In genomic region chr3:43753743-43754142, GRCh38 we compare ENCODE assay signal across 14 cellular contexts.
A peak's percentile ranks its signal among the peaks of the same experiment; 100 is the strongest.
DNase-seq lines count a peak whose midpoint lies in the region; ATAC-seq and TF ChIP-seq lines count a peak whose summit lies in the region.
"Had no signal": no experiment of that assay in that cellular context is flagged by ENCODE, and none has a peak within 500 bp of the region (broad histone marks: within the 10 kb centered on the region; RNA-seq: fewer than 3 reads in every experiment).

No MANE protein-coding gene starts in this region.

- DNase-seq in A172 (ENCODE audit: low spot score) = peak; percentile 74
- DNase-seq in SW480 (ENCODE audit: low spot score) = peak; percentile 40
- peak; percentile 73 to 80 for DNase-seq in foreskin fibroblast
- no peak for DNase-seq in NCI-H82 treated with DMSO at 0.1 percent for 48 hours (lab: John Stamatoyannopoulos, UW; ENCODE audit: unreplicated experiment)
- no peak for DNase-seq in HuH-7.5 (ENCODE audit: low spot score)
- DNase-seq in UCSD-AML1 (lab: John Stamatoyannopoulos, UW; ENCODE audit: unreplicated experiment) = no peak
- DNase-seq: amygdala, NCI-H1417, NCI-H446, T-helper 2 cell had no signal

- ATAC-seq in HG03175 (IDR thresholded peaks at IDR 0.05; ENCODE audit: unreplicated experiment) = no peak
- ATAC-seq: K562 had no signal

- CTCF ChIA-PET in HEK293 (lab: Yijun Ruan, JAX) = interaction anchor here (1.5 to 3.4 kb wide), 2 partner anchors 15 to 102 kb away, joined by 3 to 12 read pairs; no protein-coding TSS in a partner anchor

- H3K4me3 ChIP-seq in HEK293 (ENCODE audit: low read depth, low read length) (no peak overlapping the region), foreskin fibroblast (ENCODE audit: low read depth in 1 of 2, low read length in 2 of 2) (no peak overlapping the region)
- H3K4me3 ChIP-seq: K562 had no signal

- H3K4me1 ChIP-seq in HEK293 (ENCODE audit: control insufficient read depth, insufficient read depth, low read length) = no peaks in the 10 kb centered on the region

- TF ChIP-seq CTCF in HEK293 (tag by site-specific recombination; IDR thresholded peaks at IDR 0.05) (no peak), foreskin fibroblast (IDR thresholded peaks at IDR 0.05; ENCODE audit: low read depth, low read length) (no peak)

- H3K9me3 ChIP-seq in HEK293 (ENCODE audit: control insufficient read depth, insufficient read depth, low read depth, low read length) = no peaks in the 10 kb centered on the region

- H3K36me3 ChIP-seq in HEK293 (ENCODE audit: control insufficient read depth in 2 of 2, insufficient read depth in 1 of 2, low read length in 2 of 2) = no peaks in the 10 kb centered on the region

- no peak overlapping the region for H3K27ac ChIP-seq in HEK293 (ENCODE audit: extremely low read depth, low read depth, low read length)
- H3K27ac ChIP-seq: parathyroid adenoma had no signal

- POLR2A ChIA-PET in HEK293 (lab: Yijun Ruan, JAX) = no interaction called here

TF ChIP-seq in HEK293, 187 proteins besides CTCF, POLR2A, EP300 and RAD21 (continues in another document):
- TF ChIP-seq ZNF548 (tag by site-specific recombination; IDR thresholded peaks at IDR 0.05) = no peak
- no peak for TF ChIP-seq ZNF514 (tag by site-specific recombination; IDR thresholded peaks at IDR 0.05)
- TF ChIP-seq SP7 (tag by site-specific recombination; IDR thresholded peaks at IDR 0.05) = no peak
- TF ChIP-seq KLF9 (tag by site-specific recombination; IDR thresholded peaks at IDR 0.05; ENCODE audit: low read depth) = no peak
- TF ChIP-seq ZNF394 (tag by site-specific recombination; IDR thresholded peaks at IDR 0.05; ENCODE audit: borderline replicate concordance) = no peak
- TF ChIP-seq ZNF600 (tag by site-specific recombination; IDR thresholded peaks at IDR 0.05) = no peak
- TF ChIP-seq, protein P1, sequence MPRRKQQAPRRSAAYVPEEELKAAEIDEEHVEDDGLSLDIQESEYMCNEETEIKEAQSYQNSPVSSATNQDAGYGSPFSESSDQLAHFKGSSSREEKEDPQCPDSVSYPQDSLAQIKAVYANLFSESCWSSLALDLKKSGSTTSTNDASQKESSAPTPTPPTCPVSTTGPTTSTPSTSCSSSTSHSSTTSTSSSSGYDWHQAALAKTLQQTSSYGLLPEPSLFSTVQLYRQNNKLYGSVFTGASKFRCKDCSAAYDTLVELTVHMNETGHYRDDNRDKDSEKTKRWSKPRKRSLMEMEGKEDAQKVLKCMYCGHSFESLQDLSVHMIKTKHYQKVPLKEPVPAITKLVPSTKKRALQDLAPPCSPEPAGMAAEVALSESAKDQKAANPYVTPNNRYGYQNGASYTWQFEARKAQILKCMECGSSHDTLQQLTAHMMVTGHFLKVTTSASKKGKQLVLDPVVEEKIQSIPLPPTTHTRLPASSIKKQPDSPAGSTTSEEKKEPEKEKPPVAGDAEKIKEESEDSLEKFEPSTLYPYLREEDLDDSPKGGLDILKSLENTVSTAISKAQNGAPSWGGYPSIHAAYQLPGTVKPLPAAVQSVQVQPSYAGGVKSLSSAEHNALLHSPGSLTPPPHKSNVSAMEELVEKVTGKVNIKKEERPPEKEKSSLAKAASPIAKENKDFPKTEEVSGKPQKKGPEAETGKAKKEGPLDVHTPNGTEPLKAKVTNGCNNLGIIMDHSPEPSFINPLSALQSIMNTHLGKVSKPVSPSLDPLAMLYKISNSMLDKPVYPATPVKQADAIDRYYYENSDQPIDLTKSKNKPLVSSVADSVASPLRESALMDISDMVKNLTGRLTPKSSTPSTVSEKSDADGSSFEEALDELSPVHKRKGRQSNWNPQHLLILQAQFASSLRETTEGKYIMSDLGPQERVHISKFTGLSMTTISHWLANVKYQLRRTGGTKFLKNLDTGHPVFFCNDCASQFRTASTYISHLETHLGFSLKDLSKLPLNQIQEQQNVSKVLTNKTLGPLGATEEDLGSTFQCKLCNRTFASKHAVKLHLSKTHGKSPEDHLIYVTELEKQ (tag by site-specific recombination; IDR thresholded peaks at IDR 0.05; ENCODE audit: borderline replicate concordance) = 0 out of 2 replicates have a peak, but pooled peaks have one; percentile 12
- TF ChIP-seq ZEB2 (tag by site-specific recombination; IDR thresholded peaks at IDR 0.05) = 0 out of 2 replicates have a peak, but pooled peaks have one; percentile 20
- TF ChIP-seq INSM2 (tag by site-specific recombination; IDR thresholded peaks at IDR 0.05) = no peak
- no peak for TF ChIP-seq ZNF221 (tag by site-specific recombination; IDR thresholded peaks at IDR 0.05; ENCODE audit: borderline replicate concordance)
- no peak for TF ChIP-seq ZNF18 (tag by site-specific recombination; IDR thresholded peaks at IDR 0.05)
- no peak for TF ChIP-seq ZNF580 (tag by site-specific recombination; IDR thresholded peaks at IDR 0.05)
- TF ChIP-seq PRDM1 (tag by site-specific recombination; IDR thresholded peaks at IDR 0.05) = no peak
- no peak for TF ChIP-seq ZNF776 (tag by site-specific recombination; IDR thresholded peaks at IDR 0.05; ENCODE audit: borderline replicate concordance)
- peak; percentile 31; the same call in 1 of the 2 replicates for TF ChIP-seq ZNF366 (tag by site-specific recombination; conservative IDR thresholded peaks at IDR 0.05)
- no peak for TF ChIP-seq ZNF501 (tag by site-specific recombination; IDR thresholded peaks at IDR 0.05)
- TF ChIP-seq ZBTB7A (tag by site-specific recombination; IDR thresholded peaks at IDR 0.05; ENCODE audit: low read depth) = no peak
- TF ChIP-seq ZNF138 (tag by site-specific recombination; IDR thresholded peaks at IDR 0.05; ENCODE audit: borderline replicate concordance) = no peak
- TF ChIP-seq ZNF274 (IDR thresholded peaks at IDR 0.05; ENCODE audit: low read length) = no peak
- TF ChIP-seq ZNF274 (tag by site-specific recombination; IDR thresholded peaks at IDR 0.05; ENCODE audit: borderline replicate concordance) = no peak
- TF ChIP-seq ZNF830 (tag by site-specific recombination; IDR thresholded peaks at IDR 0.05; ENCODE audit: low read depth) = no peak
- TF ChIP-seq MYNN (tag by site-specific recombination; IDR thresholded peaks at IDR 0.05; ENCODE audit: borderline replicate concordance) = no peak
- TF ChIP-seq RBAK (tag by site-specific recombination; IDR thresholded peaks at IDR 0.05) = no peak
- TF ChIP-seq, protein P2, sequence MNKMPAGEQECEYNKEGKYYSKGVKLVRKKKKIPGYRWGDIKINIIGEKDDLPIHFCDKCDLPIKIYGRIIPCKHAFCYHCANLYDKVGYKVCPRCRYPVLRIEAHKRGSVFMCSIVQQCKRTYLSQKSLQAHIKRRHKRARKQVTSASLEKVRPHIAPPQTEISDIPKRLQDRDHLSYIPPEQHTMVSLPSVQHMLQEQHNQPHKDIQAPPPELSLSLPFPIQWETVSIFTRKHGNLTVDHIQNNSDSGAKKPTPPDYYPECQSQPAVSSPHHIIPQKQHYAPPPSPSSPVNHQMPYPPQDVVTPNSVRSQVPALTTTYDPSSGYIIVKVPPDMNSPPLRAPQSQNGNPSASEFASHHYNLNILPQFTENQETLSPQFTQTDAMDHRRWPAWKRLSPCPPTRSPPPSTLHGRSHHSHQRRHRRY (tag by site-specific recombination; IDR thresholded peaks at IDR 0.05) = no peak
- TF ChIP-seq, protein P3, sequence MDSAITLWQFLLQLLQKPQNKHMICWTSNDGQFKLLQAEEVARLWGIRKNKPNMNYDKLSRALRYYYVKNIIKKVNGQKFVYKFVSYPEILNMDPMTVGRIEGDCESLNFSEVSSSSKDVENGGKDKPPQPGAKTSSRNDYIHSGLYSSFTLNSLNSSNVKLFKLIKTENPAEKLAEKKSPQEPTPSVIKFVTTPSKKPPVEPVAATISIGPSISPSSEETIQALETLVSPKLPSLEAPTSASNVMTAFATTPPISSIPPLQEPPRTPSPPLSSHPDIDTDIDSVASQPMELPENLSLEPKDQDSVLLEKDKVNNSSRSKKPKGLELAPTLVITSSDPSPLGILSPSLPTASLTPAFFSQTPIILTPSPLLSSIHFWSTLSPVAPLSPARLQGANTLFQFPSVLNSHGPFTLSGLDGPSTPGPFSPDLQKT (IDR thresholded peaks at IDR 0.05; ENCODE audit: borderline replicate concordance, low read depth, low read length) = no peak
- peak; percentile 76 for TF ChIP-seq ZNF629 (tag by site-specific recombination; IDR thresholded peaks at IDR 0.05)
- TF ChIP-seq ZNF48 (tag by site-specific recombination; IDR thresholded peaks at IDR 0.05) = no peak

Comparison
In these comparisons a context has a peak if more than half of its experiments do, and no peak if none do; other contexts are left out.
1. DNase-seq: peak in A172 (single experiment), SW480 (single experiment) and foreskin fibroblast (2 of 2); none in NCI-H82 treated with DMSO at 0.1 percent for 48 hours (single experiment), HuH-7.5 (single experiment) and UCSD-AML1 (single experiment).